Comparison of ENCODE assay signal across 14 cellular contexts in genomic region chr12:88944403-88944802, GRCh38.
A peak's percentile ranks its signal among the peaks of the same experiment; 100 is the strongest.
DNase-seq lines count a peak whose midpoint lies in the region; ATAC-seq and TF ChIP-seq lines count a peak whose summit lies in the region.
"Had no signal": no experiment of that assay in that cellular context is flagged by ENCODE, and none has a peak within 500 bp of the region (broad histone marks: within the 10 kb centered on the region; RNA-seq: fewer than 3 reads in every experiment).

No MANE protein-coding gene starts in this region.

- no peak overlapping the region for H3K4me3 Mint-ChIP-seq in HFFc6
- no peak overlapping the region for H3K4me3 Mint-ChIP-seq in natural killer cell treated with Interleukin-12 subunit alpha and Interleukin-12 subunit beta and Interleukin-15 and Interleukin-18, amount 100 ng/mL, for 72 hours
- H3K4me3 Mint-ChIP-seq: mesothelial cell of epicardium had no signal

- H3K36me3 ChIP-seq in ovary = no peaks in the 10 kb centered on the region
- H3K36me3 ChIP-seq in smooth muscle cell (ENCODE audit: low read depth) = no peaks in the 10 kb centered on the region
- H3K36me3 ChIP-seq: heart left ventricle had no signal

- H3K27ac ChIP-seq in RWPE1 = no peak overlapping the region
- H3K27ac ChIP-seq in foreskin keratinocyte = no peak overlapping the region
- H3K27ac ChIP-seq in ovary = no peak overlapping the region
- H3K27ac ChIP-seq in smooth muscle cell (ENCODE audit: low read depth) = no peak overlapping the region

- no peak for TF ChIP-seq POLR2A in ovary (IDR thresholded peaks at IDR 0.05)

- CTCF ChIA-PET in RWPE1 (lab: Yijun Ruan, JAX) = interaction anchor here (0.6 kb wide), 1 partner anchor 20 kb away, joined by 3 read pairs; no protein-coding TSS in a partner anchor

- no peaks in the 10 kb centered on the region for H4K20me1 ChIP-seq in smooth muscle cell (ENCODE audit: low read depth)

- no peaks in the 10 kb centered on the region for H3K79me2 ChIP-seq in smooth muscle cell (ENCODE audit: low read depth)

- no peaks in the 10 kb centered on the region for H3K27me3 Mint-ChIP-seq in HFFc6 (ENCODE audit: insufficient read depth)
- peaks cover 3 to 7% of the 10 kb centered on the region in 2 donors for H3K27me3 Mint-ChIP-seq in natural killer cell treated with Interleukin-12 subunit alpha and Interleukin-12 subunit beta and Interleukin-15 and Interleukin-18, amount 100 ng/mL, for 72 hours

- peaks cover 2% of the 10 kb centered on the region; the same call in 1 of the 2 replicates for H3K9me3 Mint-ChIP-seq in HFFc6
- no peaks in the 10 kb centered on the region for H3K9me3 Mint-ChIP-seq in natural killer cell treated with Interleukin-12 subunit alpha and Interleukin-12 subunit beta and Interleukin-15 and Interleukin-18, amount 100 ng/mL, for 72 hours

- ATAC-seq in foreskin keratinocyte = peak; percentile 95
- no peak for ATAC-seq in natural killer cell treated with Interleukin-12 subunit alpha and Interleukin-12 subunit beta and Interleukin-15 and Interleukin-18, amount 100 ng/mL, for 72 hours
- no peak for ATAC-seq in GM21515 (IDR thresholded peaks at IDR 0.05; ENCODE audit: unreplicated experiment)
- ATAC-seq: activated CD4-positive, CD25-positive, alpha-beta regulatory T cell treated with anti-CD3 and anti-CD28 coated beads, Interleukin-2, amount 50 U/mL, for 24 hours; heart left ventricle had no signal

- no peak overlapping the region for H3K4me2 ChIP-seq in smooth muscle cell

- POLR2A ChIA-PET in RWPE1 (lab: Yijun Ruan, JAX; ENCODE audit: low non-redundant PET) = no interaction called here

- no peak overlapping the region for H3K9ac ChIP-seq in smooth muscle cell (ENCODE audit: low read depth)

- H3K4me1 Mint-ChIP-seq in HFFc6 (ENCODE audit: low read depth) = peaks cover 43% of the 10 kb centered on the region
- peaks cover 0 to 5% of the 10 kb centered on the region in 2 donors for H3K4me1 Mint-ChIP-seq in natural killer cell treated with Interleukin-12 subunit alpha and Interleukin-12 subunit beta and Interleukin-15 and Interleukin-18, amount 100 ng/mL, for 72 hours (ENCODE audit: low read depth in 2 of 2)
- H3K4me1 Mint-ChIP-seq: mesothelial cell of epicardium had no signal

- TF ChIP-seq EP300 in ovary (IDR thresholded peaks at IDR 0.05) = no peak

- peak; percentile 31 for DNase-seq in CD1c-positive myeloid dendritic cell (ENCODE audit: extremely low spot score)
- DNase-seq in HFFc6 = peak; percentile 39
- peak; percentile 46 for DNase-seq in RWPE1 (ENCODE audit: low spot score)
- DNase-seq in foreskin keratinocyte = peak in 1 of 2 donors; percentile 67
- DNase-seq in ovary = no peak
- DNase-seq in natural killer cell treated with Interleukin-12 subunit alpha and Interleukin-12 subunit beta and Interleukin-15 and Interleukin-18, amount 100 ng/mL, for 72 hours (ENCODE audit: low spot score) = no peak
- no peak for DNase-seq in smooth muscle cell (lab: John Stamatoyannopoulos, UW; ENCODE audit: unreplicated experiment)
- DNase-seq: heart left ventricle, NCI-H2171 treated with DMSO at 0.1 percent for 48 hours, substantia nigra had no signal

- H3K27ac Mint-ChIP-seq in HFFc6 = peak overlapping the region; percentile 61
- H3K27ac Mint-ChIP-seq in natural killer cell treated with Interleukin-12 subunit alpha and Interleukin-12 subunit beta and Interleukin-15 and Interleukin-18, amount 100 ng/mL, for 72 hours = no peak overlapping the region
- H3K27ac Mint-ChIP-seq: mesothelial cell of epicardium had no signal

- H3K4me3 ChIP-seq in ovary (no peak overlapping the region), smooth muscle cell (no peak overlapping the region)
- H3K4me3 ChIP-seq: heart left ventricle had no signal

- H3F3A ChIP-seq in smooth muscle cell (ENCODE audit: low read depth) = no peaks in the 10 kb centered on the region

- H3K36me3 Mint-ChIP-seq in HFFc6 (ENCODE audit: low read depth) = peaks cover 4% of the 10 kb centered on the region; the same call in 1 of the 2 replicates
- H3K36me3 Mint-ChIP-seq in natural killer cell treated with Interleukin-12 subunit alpha and Interleukin-12 subunit beta and Interleukin-15 and Interleukin-18, amount 100 ng/mL, for 72 hours = no peaks in the 10 kb centered on the region
- H3K36me3 Mint-ChIP-seq: CD14-positive monocyte had no signal

- intact Hi-C loops in ovary (cut with DNase I) = no loop called here

- H3K27me3 ChIP-seq in foreskin keratinocyte (no peaks in the 10 kb centered on the region), ovary (no peaks in the 10 kb centered on the region), smooth muscle cell (ENCODE audit: low read depth) (peaks cover 60% of the 10 kb centered on the region)
- H3K27me3 ChIP-seq: heart left ventricle had no signal

- H2AFZ ChIP-seq in smooth muscle cell (ENCODE audit: low read depth) = no peak overlapping the region

- 75 to 85% (median 84%) methylated on average over 3 of the region's 3 CpGs for WGBS in ovary, 3 donors
- 62% methylated on average over 3 of the region's 3 CpGs for WGBS in smooth muscle cell (ENCODE audit: low lambda C conversion rate)

- H3K9me3 ChIP-seq in ovary (no peaks in the 10 kb centered on the region), smooth muscle cell (replicated peaks; ENCODE audit: low read depth) (no peaks in the 10 kb centered on the region)

- no peak for TF ChIP-seq CTCF in HFFc6 (IDR thresholded peaks at IDR 0.05)
- no peak for TF ChIP-seq CTCF in RWPE1 (conservative IDR thresholded peaks at IDR 0.05; ENCODE audit: low read depth)
- no peak for TF ChIP-seq CTCF in foreskin keratinocyte (conservative IDR thresholded peaks at IDR 0.05)
- no peak for TF ChIP-seq CTCF in ovary (IDR thresholded peaks at IDR 0.05)
- TF ChIP-seq CTCF in smooth muscle cell (IDR thresholded peaks at IDR 0.05; ENCODE audit: borderline replicate concordance, insufficient read depth, poor library complexity, severe bottlenecking) = no peak

- H3K4me1 ChIP-seq in foreskin keratinocyte = peaks cover 8% of the 10 kb centered on the region
- H3K4me1 ChIP-seq in ovary (ENCODE audit: insufficient read depth) = no peaks in the 10 kb centered on the region
- H3K4me1 ChIP-seq in smooth muscle cell (ENCODE audit: low read depth) = peaks cover 9% of the 10 kb centered on the region

Comparison
In these comparisons a context has a peak if more than half of its experiments do, and no peak if none do; other contexts are left out.
1. DNase-seq: peak in CD1c-positive myeloid dendritic cell (single experiment), HFFc6 (single experiment) and RWPE1 (single experiment); none in ovary (0 of 5), natural killer cell treated with Interleukin-12 subunit alpha and Interleukin-12 subunit beta and Interleukin-15 and Interleukin-18, amount 100 ng/mL, for 72 hours (single experiment) and smooth muscle cell (single experiment).